ENCODE assay signal across 2 cellular contexts in the genomic region with DNA sequence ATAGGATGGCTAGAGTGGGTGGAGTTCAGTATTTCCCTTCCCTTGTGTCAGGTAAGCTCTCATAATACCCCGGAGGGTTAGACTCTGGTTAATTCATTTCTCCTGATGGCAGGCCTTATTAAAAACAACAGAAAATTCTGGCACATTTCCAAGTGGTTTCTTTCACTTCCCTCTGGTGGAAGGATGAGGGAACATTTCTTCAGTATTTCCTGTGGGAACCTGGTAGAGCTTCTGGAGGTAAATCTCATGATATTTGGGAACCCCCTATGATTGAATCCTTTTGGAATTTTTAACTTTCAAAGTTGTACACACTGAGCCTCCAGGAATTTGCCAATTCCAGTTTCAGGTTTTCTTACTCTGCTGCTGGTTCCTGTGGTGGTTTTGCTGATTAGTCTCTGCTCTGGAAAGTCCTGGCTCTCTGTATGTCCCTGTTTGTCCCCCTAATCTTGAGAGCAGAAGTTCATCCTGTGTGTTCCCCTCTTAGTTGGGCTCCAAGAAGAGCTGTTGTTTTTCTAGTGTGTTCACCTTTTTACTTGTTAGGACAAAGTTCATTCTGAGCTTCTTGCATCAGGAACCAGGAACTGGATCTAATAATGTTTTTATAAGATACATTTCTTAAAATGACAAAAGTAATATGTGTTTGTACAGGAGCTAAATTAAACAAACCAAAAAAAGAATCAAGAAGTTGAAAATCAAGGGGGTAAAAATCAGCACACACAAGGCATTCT.
TF ChIP-seq lines count a peak whose summit lies in the region.

No MANE protein-coding gene starts in this region.

TF ChIP-seq in A549, 52 proteins besides CTCF, POLR2A, EP300 and RAD21 (continued from another document):
- TF ChIP-seq, protein P1, sequence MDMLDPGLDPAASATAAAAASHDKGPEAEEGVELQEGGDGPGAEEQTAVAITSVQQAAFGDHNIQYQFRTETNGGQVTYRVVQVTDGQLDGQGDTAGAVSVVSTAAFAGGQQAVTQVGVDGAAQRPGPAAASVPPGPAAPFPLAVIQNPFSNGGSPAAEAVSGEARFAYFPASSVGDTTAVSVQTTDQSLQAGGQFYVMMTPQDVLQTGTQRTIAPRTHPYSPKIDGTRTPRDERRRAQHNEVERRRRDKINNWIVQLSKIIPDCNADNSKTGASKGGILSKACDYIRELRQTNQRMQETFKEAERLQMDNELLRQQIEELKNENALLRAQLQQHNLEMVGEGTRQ (IDR thresholded peaks at IDR 0.05): no peak
- TF ChIP-seq, protein P2, sequence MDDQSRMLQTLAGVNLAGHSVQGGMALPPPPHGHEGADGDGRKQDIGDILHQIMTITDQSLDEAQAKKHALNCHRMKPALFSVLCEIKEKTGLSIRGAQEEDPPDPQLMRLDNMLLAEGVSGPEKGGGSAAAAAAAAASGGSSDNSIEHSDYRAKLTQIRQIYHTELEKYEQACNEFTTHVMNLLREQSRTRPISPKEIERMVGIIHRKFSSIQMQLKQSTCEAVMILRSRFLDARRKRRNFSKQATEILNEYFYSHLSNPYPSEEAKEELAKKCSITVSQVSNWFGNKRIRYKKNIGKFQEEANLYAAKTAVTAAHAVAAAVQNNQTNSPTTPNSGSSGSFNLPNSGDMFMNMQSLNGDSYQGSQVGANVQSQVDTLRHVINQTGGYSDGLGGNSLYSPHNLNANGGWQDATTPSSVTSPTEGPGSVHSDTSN (IDR thresholded peaks at IDR 0.05): no peak
- TF ChIP-seq JUN (IDR thresholded peaks at IDR 0.05): no peak

TF ChIP-seq in GM23338, 12 proteins besides CTCF, POLR2A, EP300 and RAD21 (continued from another document):
- TF ChIP-seq, protein P3, sequence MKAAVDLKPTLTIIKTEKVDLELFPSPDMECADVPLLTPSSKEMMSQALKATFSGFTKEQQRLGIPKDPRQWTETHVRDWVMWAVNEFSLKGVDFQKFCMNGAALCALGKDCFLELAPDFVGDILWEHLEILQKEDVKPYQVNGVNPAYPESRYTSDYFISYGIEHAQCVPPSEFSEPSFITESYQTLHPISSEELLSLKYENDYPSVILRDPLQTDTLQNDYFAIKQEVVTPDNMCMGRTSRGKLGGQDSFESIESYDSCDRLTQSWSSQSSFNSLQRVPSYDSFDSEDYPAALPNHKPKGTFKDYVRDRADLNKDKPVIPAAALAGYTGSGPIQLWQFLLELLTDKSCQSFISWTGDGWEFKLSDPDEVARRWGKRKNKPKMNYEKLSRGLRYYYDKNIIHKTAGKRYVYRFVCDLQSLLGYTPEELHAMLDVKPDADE (IDR thresholded peaks at IDR 0.05): no peak
- no peak for TF ChIP-seq ZNF331 (CRISPR knock-in tag; IDR thresholded peaks at IDR 0.05; ENCODE audit: low read depth)
- TF ChIP-seq, protein P4, sequence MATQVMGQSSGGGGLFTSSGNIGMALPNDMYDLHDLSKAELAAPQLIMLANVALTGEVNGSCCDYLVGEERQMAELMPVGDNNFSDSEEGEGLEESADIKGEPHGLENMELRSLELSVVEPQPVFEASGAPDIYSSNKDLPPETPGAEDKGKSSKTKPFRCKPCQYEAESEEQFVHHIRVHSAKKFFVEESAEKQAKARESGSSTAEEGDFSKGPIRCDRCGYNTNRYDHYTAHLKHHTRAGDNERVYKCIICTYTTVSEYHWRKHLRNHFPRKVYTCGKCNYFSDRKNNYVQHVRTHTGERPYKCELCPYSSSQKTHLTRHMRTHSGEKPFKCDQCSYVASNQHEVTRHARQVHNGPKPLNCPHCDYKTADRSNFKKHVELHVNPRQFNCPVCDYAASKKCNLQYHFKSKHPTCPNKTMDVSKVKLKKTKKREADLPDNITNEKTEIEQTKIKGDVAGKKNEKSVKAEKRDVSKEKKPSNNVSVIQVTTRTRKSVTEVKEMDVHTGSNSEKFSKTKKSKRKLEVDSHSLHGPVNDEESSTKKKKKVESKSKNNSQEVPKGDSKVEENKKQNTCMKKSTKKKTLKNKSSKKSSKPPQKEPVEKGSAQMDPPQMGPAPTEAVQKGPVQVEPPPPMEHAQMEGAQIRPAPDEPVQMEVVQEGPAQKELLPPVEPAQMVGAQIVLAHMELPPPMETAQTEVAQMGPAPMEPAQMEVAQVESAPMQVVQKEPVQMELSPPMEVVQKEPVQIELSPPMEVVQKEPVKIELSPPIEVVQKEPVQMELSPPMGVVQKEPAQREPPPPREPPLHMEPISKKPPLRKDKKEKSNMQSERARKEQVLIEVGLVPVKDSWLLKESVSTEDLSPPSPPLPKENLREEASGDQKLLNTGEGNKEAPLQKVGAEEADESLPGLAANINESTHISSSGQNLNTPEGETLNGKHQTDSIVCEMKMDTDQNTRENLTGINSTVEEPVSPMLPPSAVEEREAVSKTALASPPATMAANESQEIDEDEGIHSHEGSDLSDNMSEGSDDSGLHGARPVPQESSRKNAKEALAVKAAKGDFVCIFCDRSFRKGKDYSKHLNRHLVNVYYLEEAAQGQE (IDR thresholded peaks at IDR 0.05; ENCODE audit: unreplicated experiment): no peak
- TF ChIP-seq POLR2AphosphoS5 (IDR thresholded peaks at IDR 0.05; ENCODE audit: low read depth): no peak
- TF ChIP-seq JUNB (IDR thresholded peaks at IDR 0.05; ENCODE audit: unreplicated experiment): no peak
- no peak for TF ChIP-seq NANOG (IDR thresholded peaks at IDR 0.05; ENCODE audit: borderline replicate concordance)
- TF ChIP-seq STAT1 (IDR thresholded peaks at IDR 0.05; ENCODE audit: unreplicated experiment): no peak
- TF ChIP-seq EZH2phosphoT487 (IDR thresholded peaks at IDR 0.05; ENCODE audit: unreplicated experiment): no peak
- TF ChIP-seq, protein P5, sequence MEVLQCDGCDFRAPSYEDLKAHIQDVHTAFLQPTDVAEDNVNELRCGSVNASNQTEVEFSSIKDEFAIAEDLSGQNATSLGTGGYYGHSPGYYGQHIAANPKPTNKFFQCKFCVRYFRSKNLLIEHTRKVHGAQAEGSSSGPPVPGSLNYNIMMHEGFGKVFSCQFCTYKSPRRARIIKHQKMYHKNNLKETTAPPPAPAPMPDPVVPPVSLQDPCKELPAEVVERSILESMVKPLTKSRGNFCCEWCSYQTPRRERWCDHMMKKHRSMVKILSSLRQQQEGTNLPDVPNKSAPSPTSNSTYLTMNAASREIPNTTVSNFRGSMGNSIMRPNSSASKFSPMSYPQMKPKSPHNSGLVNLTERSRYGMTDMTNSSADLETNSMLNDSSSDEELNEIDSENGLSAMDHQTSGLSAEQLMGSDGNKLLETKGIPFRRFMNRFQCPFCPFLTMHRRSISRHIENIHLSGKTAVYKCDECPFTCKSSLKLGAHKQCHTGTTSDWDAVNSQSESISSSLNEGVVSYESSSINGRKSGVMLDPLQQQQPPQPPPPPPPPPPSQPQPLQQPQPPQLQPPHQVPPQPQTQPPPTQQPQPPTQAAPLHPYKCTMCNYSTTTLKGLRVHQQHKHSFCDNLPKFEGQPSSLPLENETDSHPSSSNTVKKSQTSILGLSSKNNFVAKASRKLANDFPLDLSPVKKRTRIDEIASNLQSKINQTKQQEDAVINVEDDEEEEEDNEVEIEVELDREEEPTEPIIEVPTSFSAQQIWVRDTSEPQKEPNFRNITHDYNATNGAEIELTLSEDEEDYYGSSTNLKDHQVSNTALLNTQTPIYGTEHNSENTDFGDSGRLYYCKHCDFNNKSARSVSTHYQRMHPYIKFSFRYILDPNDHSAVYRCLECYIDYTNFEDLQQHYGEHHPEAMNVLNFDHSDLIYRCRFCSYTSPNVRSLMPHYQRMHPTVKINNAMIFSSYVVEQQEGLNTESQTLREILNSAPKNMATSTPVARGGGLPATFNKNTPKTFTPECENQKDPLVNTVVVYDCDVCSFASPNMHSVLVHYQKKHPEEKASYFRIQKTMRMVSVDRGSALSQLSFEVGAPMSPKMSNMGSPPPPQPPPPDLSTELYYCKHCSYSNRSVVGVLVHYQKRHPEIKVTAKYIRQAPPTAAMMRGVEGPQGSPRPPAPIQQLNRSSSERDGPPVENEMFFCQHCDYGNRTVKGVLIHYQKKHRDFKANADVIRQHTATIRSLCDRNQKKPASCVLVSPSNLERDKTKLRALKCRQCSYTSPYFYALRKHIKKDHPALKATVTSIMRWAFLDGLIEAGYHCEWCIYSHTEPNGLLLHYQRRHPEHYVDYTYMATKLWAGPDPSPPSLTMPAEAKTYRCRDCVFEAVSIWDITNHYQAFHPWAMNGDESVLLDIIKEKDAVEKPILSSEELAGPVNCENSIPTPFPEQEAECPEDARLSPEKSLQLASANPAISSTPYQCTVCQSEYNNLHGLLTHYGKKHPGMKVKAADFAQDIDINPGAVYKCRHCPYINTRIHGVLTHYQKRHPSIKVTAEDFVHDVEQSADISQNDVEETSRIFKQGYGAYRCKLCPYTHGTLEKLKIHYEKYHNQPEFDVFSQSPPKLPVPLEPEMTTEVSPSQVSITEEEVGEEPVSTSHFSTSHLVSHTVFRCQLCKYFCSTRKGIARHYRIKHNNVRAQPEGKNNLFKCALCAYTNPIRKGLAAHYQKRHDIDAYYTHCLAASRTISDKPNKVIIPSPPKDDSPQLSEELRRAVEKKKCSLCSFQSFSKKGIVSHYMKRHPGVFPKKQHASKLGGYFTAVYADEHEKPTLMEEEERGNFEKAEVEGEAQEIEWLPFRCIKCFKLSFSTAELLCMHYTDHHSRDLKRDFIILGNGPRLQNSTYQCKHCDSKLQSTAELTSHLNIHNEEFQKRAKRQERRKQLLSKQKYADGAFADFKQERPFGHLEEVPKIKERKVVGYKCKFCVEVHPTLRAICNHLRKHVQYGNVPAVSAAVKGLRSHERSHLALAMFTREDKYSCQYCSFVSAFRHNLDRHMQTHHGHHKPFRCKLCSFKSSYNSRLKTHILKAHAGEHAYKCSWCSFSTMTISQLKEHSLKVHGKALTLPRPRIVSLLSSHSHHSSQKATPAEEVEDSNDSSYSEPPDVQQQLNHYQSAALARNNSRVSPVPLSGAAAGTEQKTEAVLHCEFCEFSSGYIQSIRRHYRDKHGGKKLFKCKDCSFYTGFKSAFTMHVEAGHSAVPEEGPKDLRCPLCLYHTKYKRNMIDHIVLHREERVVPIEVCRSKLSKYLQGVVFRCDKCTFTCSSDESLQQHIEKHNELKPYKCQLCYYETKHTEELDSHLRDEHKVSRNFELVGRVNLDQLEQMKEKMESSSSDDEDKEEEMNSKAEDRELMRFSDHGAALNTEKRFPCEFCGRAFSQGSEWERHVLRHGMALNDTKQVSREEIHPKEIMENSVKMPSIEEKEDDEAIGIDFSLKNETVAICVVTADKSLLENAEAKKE (CRISPR knock-in tag; IDR thresholded peaks at IDR 0.05): no peak
- TF ChIP-seq ZNF114 (CRISPR knock-in tag; IDR thresholded peaks at IDR 0.05): no peak
